In genomic region chr4:15756361-15756861, GRCh38 we compare ENCODE assay signal across 9 cellular contexts. TPM values are rescaled to one million over a fixed set of nuclear protein-coding genes. Genes with fewer than 3 reads are reported as not detected.
A peak's percentile ranks its signal among the peaks of the same experiment; 100 is the strongest.
DNase-seq lines count a peak whose midpoint lies in the region; ATAC-seq and TF ChIP-seq lines count a peak whose summit lies in the region.
"Had no signal": no experiment of that assay in that cellular context is flagged by ENCODE, and none has a peak within 500 bp of the region (broad histone marks: within the 10 kb centered on the region; RNA-seq: fewer than 3 reads in every experiment).

No MANE protein-coding gene starts in this region.

- H3K4me1 ChIP-seq in right atrium auricular region: peaks cover 0 to 17% of the 10 kb centered on the region in 2 donors

- peaks cover 2% of the 10 kb centered on the region for H3K9me3 Mint-ChIP-seq in activated naive CD8-positive, alpha-beta T cell treated with anti-CD3 and anti-CD28 coated beads, Interleukin-2, amount 10 ng/mL, durations not matched to agents 7 days and 5 days

- peak overlapping the region; percentile 87 for H3K27ac Mint-ChIP-seq in activated naive CD8-positive, alpha-beta T cell treated with anti-CD3 and anti-CD28 coated beads, Interleukin-2, amount 10 ng/mL, durations not matched to agents 7 days and 5 days

- H3K4me3 Mint-ChIP-seq in activated naive CD8-positive, alpha-beta T cell treated with anti-CD3 and anti-CD28 coated beads, Interleukin-2, amount 10 ng/mL, durations not matched to agents 7 days and 5 days: peak overlapping the region; percentile 80

- no peaks in the 10 kb centered on the region for H3K9me3 ChIP-seq in right atrium auricular region

- H3K4me3 ChIP-seq in right atrium auricular region: no peak overlapping the region

- POLR2A ChIA-PET in activated naive CD8-positive, alpha-beta T cell treated with anti-CD3 and anti-CD28 coated beads, Interleukin-2, amount 10 ng/mL, durations not matched to agents 7 days and 5 days (lab: Charles Lee): interaction anchor here (0.8 to 3.7 kb wide), 13 partner anchors 9 to 754 kb away, joined by 3 to 52 read pairs (median 4); partner anchors contain the start of genes CD38, CPEB2 and FGFBP2

- peaks cover 4% of the 10 kb centered on the region for H3K36me3 Mint-ChIP-seq in activated naive CD8-positive, alpha-beta T cell treated with anti-CD3 and anti-CD28 coated beads, Interleukin-2, amount 10 ng/mL, durations not matched to agents 7 days and 5 days

- ATAC-seq in left cardiac atrium (peak; percentile 38 to 64), HG03354 (IDR thresholded peaks at IDR 0.05; ENCODE audit: poor library complexity, severe bottlenecking, unreplicated experiment) (peak; percentile 89)
- peak; percentile 78 for ATAC-seq in activated naive CD8-positive, alpha-beta T cell treated with anti-CD3 and anti-CD28 coated beads, Interleukin-2, amount 10 ng/mL, durations not matched to agents 7 days and 5 days (ENCODE audit: low read depth)

- H3K27ac ChIP-seq in right atrium auricular region: no peak overlapping the region

- peaks cover 45% of the 10 kb centered on the region for H3K4me1 Mint-ChIP-seq in activated naive CD8-positive, alpha-beta T cell treated with anti-CD3 and anti-CD28 coated beads, Interleukin-2, amount 10 ng/mL, durations not matched to agents 7 days and 5 days

- H3K27me3 Mint-ChIP-seq in activated naive CD8-positive, alpha-beta T cell treated with anti-CD3 and anti-CD28 coated beads, Interleukin-2, amount 10 ng/mL, durations not matched to agents 7 days and 5 days: no peaks in the 10 kb centered on the region

- intact Hi-C loops in left cardiac atrium (cut with DNase I): no loop called here

- no peak for TF ChIP-seq CTCF in right atrium auricular region (IDR thresholded peaks at IDR 0.05)

- DNase-seq in left cardiac atrium (no peak), right atrium auricular region (ENCODE audit: low spot score) (no peak), T follicular helper cell (ENCODE audit: low read depth) (peak; percentile 64), SK-N-DZ (ENCODE audit: low spot score) (no peak), NCI-H69 (lab: John Stamatoyannopoulos, UW) (no peak)
- DNase-seq in activated naive CD8-positive, alpha-beta T cell treated with anti-CD3 and anti-CD28 coated beads, Interleukin-2, amount 10 ng/mL, durations not matched to agents 7 days and 5 days: peak; percentile 67
- peak; percentile 39 to 57 for DNase-seq in stimulated activated CD4-positive, alpha-beta T cell treated with anti-CD3 and anti-CD28 coated beads, Interleukin-1b, Interleukin-23, amount 100 ng/mL, for 1 hour (ENCODE audit: low read depth in 2 of 2)

- no peaks in the 10 kb centered on the region for H3K36me3 ChIP-seq in right atrium auricular region

- H3K27me3 ChIP-seq in right atrium auricular region: no peaks in the 10 kb centered on the region

RNA-seq across cellular contexts. Expression of gene CD38, which starts 21.7 kb away (rescaled TPM):
- total RNA-seq in left cardiac atrium (1 to 10 TPM; 5.7 to 6.9 TPM), right atrium auricular region (1 to 10 TPM; 3.1 to 4.9 TPM)
- 100 to 1,000 TPM in 1 of 2 experiments, 10 to 100 TPM in 1; 99.9 to 110 TPM for total RNA-seq in activated naive CD8-positive, alpha-beta T cell treated with anti-CD3 and anti-CD28 coated beads, Interleukin-2, amount 10 ng/mL, durations not matched to agents 7 days and 5 days
- polyA plus RNA-seq in SK-N-DZ (2014; cell fraction: cytosol; rRNA removed): 0.03 TPM in 1 of 2 replicates, not detected in the other
- 0.23 and 0.38 TPM in 2 replicates for polyA plus RNA-seq in SK-N-DZ (2014; cell fraction: nucleus; rRNA removed)
- polyA plus RNA-seq: BJ had no signal

RNA-seq across cellular contexts. Expression of gene BST1, which starts 53.5 kb away (rescaled TPM):
- total RNA-seq in left cardiac atrium (10 to 100 TPM in 1 of 2 donors, 1 to 10 TPM in 1; 8.7 to 11.0 TPM), right atrium auricular region (10 to 100 TPM in 1 of 2 donors, 1 to 10 TPM in 1; 9.5 to 10.2 TPM)
- total RNA-seq in activated naive CD8-positive, alpha-beta T cell treated with anti-CD3 and anti-CD28 coated beads, Interleukin-2, amount 10 ng/mL, durations not matched to agents 7 days and 5 days: under 1 TPM; 0.78 to 0.91 TPM
- 1.4 and 2.2 TPM in 2 replicates for polyA plus RNA-seq in SK-N-DZ (2014; cell fraction: cytosol; rRNA removed)
- polyA plus RNA-seq in SK-N-DZ (2014; cell fraction: nucleus; rRNA removed): 1.2 and 1.8 TPM in 2 replicates

Comparison
In these comparisons a context has a peak if more than half of its experiments do, and no peak if none do; other contexts are left out.
1. DNase-seq: peak in T follicular helper cell (single experiment), activated naive CD8-positive, alpha-beta T cell treated with anti-CD3 and anti-CD28 coated beads, Interleukin-2, amount 10 ng/mL, durations not matched to agents 7 days and 5 days (single experiment) and stimulated activated CD4-positive, alpha-beta T cell treated with anti-CD3 and anti-CD28 coated beads, Interleukin-1b, Interleukin-23, amount 100 ng/mL, for 1 hour (2 of 2); none in left cardiac atrium (single experiment), right atrium auricular region (single experiment), SK-N-DZ (single experiment) and NCI-H69 (single experiment).
2. RNA of gene CD38, which starts 21.7 kb away (total RNA-seq): 99.9 to 110 TPM in activated naive CD8-positive, alpha-beta T cell treated with anti-CD3 and anti-CD28 coated beads, Interleukin-2, amount 10 ng/mL, durations not matched to agents 7 days and 5 days; 5.7 to 6.9 TPM in left cardiac atrium and 3.1 to 4.9 TPM in right atrium auricular region; every median in the first group is over 10 times any median in the second.
3. RNA of gene BST1, which starts 53.5 kb away (total RNA-seq): 8.7 to 11.0 TPM in left cardiac atrium and 9.5 to 10.2 TPM in right atrium auricular region; 0.78 to 0.91 TPM in activated naive CD8-positive, alpha-beta T cell treated with anti-CD3 and anti-CD28 coated beads, Interleukin-2, amount 10 ng/mL, durations not matched to agents 7 days and 5 days; every median in the first group is over 4 times any median in the second.
4. Peak in every context shown above with its lines, with median percentiles within 50 percentile points of each other: ATAC-seq.